1 cellular context compared by ENCODE assay signal in genomic region chr1:156001682-156002171, GRCh38.
TF ChIP-seq lines count a peak whose summit lies in the region.

No MANE protein-coding gene starts in this region.

TF ChIP-seq in HCT116, 20 proteins besides CTCF, POLR2A, EP300 and RAD21:
- TF ChIP-seq EZH2 (IDR thresholded peaks at IDR 0.05), result no peak
- TF ChIP-seq POLR2AphosphoS5 (IDR thresholded peaks at IDR 0.05; ENCODE audit: low read depth, low read length), result no peak
- TF ChIP-seq SP1 (IDR thresholded peaks at IDR 0.05; ENCODE audit: low read depth), result no peak
- TF ChIP-seq CEBPB (IDR thresholded peaks at IDR 0.05; ENCODE audit: low read depth), result no peak
- TF ChIP-seq SRF (IDR thresholded peaks at IDR 0.05; ENCODE audit: low read depth), result no peak
- TF ChIP-seq REST (IDR thresholded peaks at IDR 0.05; ENCODE audit: low read depth), result no peak
- TF ChIP-seq EGR1 (IDR thresholded peaks at IDR 0.05; ENCODE audit: low read depth), result no peak
- no peak for TF ChIP-seq JUND (IDR thresholded peaks at IDR 0.05)
- TF ChIP-seq ZFX (IDR thresholded peaks at IDR 0.05), result no peak
- no peak for TF ChIP-seq ZBTB33 (IDR thresholded peaks at IDR 0.05; ENCODE audit: extremely low read depth, insufficient replicate concordance, low read length)
- no peak for TF ChIP-seq ATF3 (IDR thresholded peaks at IDR 0.05)
- TF ChIP-seq MAX (IDR thresholded peaks at IDR 0.05), result no peak
- no peak for TF ChIP-seq ZNF274 (IDR thresholded peaks at IDR 0.05; ENCODE audit: low read depth, low read length)
